8 cellular contexts compared by ENCODE assay signal in the genomic region with DNA sequence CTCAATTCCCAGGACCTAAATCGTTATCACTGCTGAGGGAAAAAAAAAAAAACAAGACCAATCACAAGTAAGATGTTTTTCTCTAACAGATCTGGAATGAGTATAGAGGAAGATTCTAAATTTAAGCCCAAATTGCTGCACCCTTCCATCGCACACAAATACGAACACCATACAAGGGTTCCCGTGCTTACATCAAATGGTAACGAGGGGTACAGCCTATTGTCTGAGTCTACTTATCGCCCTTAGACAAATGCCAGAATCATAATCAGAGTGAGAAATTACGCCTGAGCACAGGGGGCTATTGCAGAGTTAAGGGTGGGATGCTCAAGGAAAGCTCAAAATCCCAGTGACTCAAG. TPM values are rescaled to one million over a fixed set of nuclear protein-coding genes. Genes with fewer than 3 reads are reported as not detected.
DNase-seq lines count a peak whose midpoint lies in the region; ATAC-seq and TF ChIP-seq lines count a peak whose summit lies in the region.

No MANE protein-coding gene starts in this region.

- H3K36me3 Mint-ChIP-seq in endothelial cell (ENCODE audit: low read depth, unreplicated experiment): no peaks in the 10 kb centered on the region
- H3K36me3 Mint-ChIP-seq in neural crest cell (ENCODE audit: low read depth): peaks cover 2% of the 10 kb centered on the region

- H3K27me3 Mint-ChIP-seq in endothelial cell (ENCODE audit: unreplicated experiment) (peaks cover 2% of the 10 kb centered on the region), neural crest cell (ENCODE audit: low read depth) (no peaks in the 10 kb centered on the region)

- H3K9me3 Mint-ChIP-seq in endothelial cell (ENCODE audit: unreplicated experiment): no peaks in the 10 kb centered on the region
- H3K9me3 Mint-ChIP-seq in neural crest cell: no peaks in the 10 kb centered on the region

- TF ChIP-seq CTCF in endothelial cell (IDR thresholded peaks at IDR 0.05; ENCODE audit: unreplicated experiment) (no peak), neural crest cell (conservative IDR thresholded peaks at IDR 0.05) (no peak), GM13977 (IDR thresholded peaks at IDR 0.05; ENCODE audit: extremely low read depth, insufficient read depth, missing control alignments) (no peak)

- ATAC-seq in GM21528 (IDR thresholded peaks at IDR 0.05; ENCODE audit: low FRiP score, unreplicated experiment): no peak

- DNase-seq in DMS53 (lab: John Stamatoyannopoulos, UW) (peak; percentile 43), DMS53 treated with DMSO at 0.1 percent for 48 hours (lab: John Stamatoyannopoulos, UW; ENCODE audit: unreplicated experiment) (no peak), NCI-H526 treated with DMSO at 0.1 percent for 48 hours (lab: John Stamatoyannopoulos, UW) (peak; percentile 25), endothelial cell (ENCODE audit: low spot score) (no peak), neural crest cell (ENCODE audit: low read depth, low spot score) (no peak), GM13977 (ENCODE audit: low spot score) (no peak), NCI-H187 treated with DMSO at 0.1 percent for 48 hours (lab: John Stamatoyannopoulos, UW) (no peak)

- in situ Hi-C loops in GM13977 (cut with MboI; ENCODE audit: low pct_unique_long_range_greater_than_20kb, low sequenced_read_pairs, unreplicated experiment): no loop called here

- H3K4me3 Mint-ChIP-seq in endothelial cell (ENCODE audit: unreplicated experiment): peak overlapping the region; percentile 98
- peak overlapping the region; percentile 96 for H3K4me3 Mint-ChIP-seq in neural crest cell

- H3K4me1 Mint-ChIP-seq in endothelial cell (ENCODE audit: unreplicated experiment) (peaks cover 34% of the 10 kb centered on the region), neural crest cell (peaks cover 66% of the 10 kb centered on the region)

- H3K27ac Mint-ChIP-seq in endothelial cell (ENCODE audit: unreplicated experiment): peak overlapping the region; percentile 97
- H3K27ac Mint-ChIP-seq in neural crest cell (ENCODE audit: unreplicated experiment): peak overlapping the region; percentile 96

RNA-seq across cellular contexts. Expression of a gene that starts 0.6 kb away (rescaled TPM):
- total RNA-seq in endothelial cell (ENCODE audit: unreplicated experiment): 44.9 TPM
- total RNA-seq in neural crest cell: 103 and 113 TPM in 2 replicates

RNA-seq across cellular contexts. Expression of a gene that starts 52.9 kb away (rescaled TPM):
- total RNA-seq in endothelial cell (ENCODE audit: unreplicated experiment): not detected
- total RNA-seq in neural crest cell: 0.43 and 0.44 TPM in 2 replicates

Comparison
In these comparisons a context has a peak if more than half of its experiments do, and no peak if none do; other contexts are left out.
1. DNase-seq: peak in DMS53 (single experiment) and NCI-H526 treated with DMSO at 0.1 percent for 48 hours (single experiment); none in DMS53 treated with DMSO at 0.1 percent for 48 hours (single experiment), endothelial cell (single experiment), neural crest cell (single experiment), GM13977 (single experiment) and NCI-H187 treated with DMSO at 0.1 percent for 48 hours (single experiment).